In genomic region chr6:159837141-159837490, GRCh38 we compare ENCODE assay signal across 1 cellular context.
TF ChIP-seq lines count a peak whose summit lies in the region.

No MANE protein-coding gene starts in this region.

TF ChIP-seq in WTC11, 78 proteins besides CTCF, POLR2A, EP300 and RAD21 (continued from another document):
- TF ChIP-seq ZNF425 (CRISPR knock-in tag; conservative IDR thresholded peaks at IDR 0.05) = no peak
- TF ChIP-seq FOXP1 (CRISPR knock-in tag; IDR thresholded peaks at IDR 0.05; ENCODE audit: borderline replicate concordance) = no peak
- no peak for TF ChIP-seq ATF6 (CRISPR knock-in tag; IDR thresholded peaks at IDR 0.05)
- TF ChIP-seq ZNF671 (CRISPR knock-in tag; IDR thresholded peaks at IDR 0.05) = no peak
- no peak for TF ChIP-seq TP53 (CRISPR knock-in tag; IDR thresholded peaks at IDR 0.05)
- TF ChIP-seq MLX (CRISPR knock-in tag; IDR thresholded peaks at IDR 0.05) = no peak
TF ChIP-seq in WTC11: peak in this region for 0.
